Comparison of ENCODE assay signal across 8 cellular contexts in genomic region chr1:16637941-16638778, GRCh38. TPM values are rescaled to one million over a fixed set of nuclear protein-coding genes. Genes with fewer than 3 reads are reported as not detected.
DNase-seq lines count a peak whose midpoint lies in the region; ATAC-seq and TF ChIP-seq lines count a peak whose summit lies in the region.
"Not testable (repeated sequence)": the region's sequence is repeated elsewhere in the genome, so short reads cannot be mapped to it uniquely, and the experiment has no call there.

No MANE protein-coding gene starts in this region.

- WGBS in adrenal gland, 4 donors: 83 to 88% (median 85%) methylated on average over 4 to 6 of the region's 6 CpGs
- 82 to 95% (median 91%) methylated on average over 6 of the region's 6 CpGs for WGBS in spleen, 5 donors

- H3K4me1 ChIP-seq in adrenal gland (replicated peaks in 1 of 2): peaks cover 3 to 16% of the 10 kb centered on the region in 2 donors
- peaks cover 15 to 40% (median 28%) of the 10 kb centered on the region in 6 donors for H3K4me1 ChIP-seq in spleen
- H3K4me1 ChIP-seq in uterus: not testable (repeated sequence)

- H3K27me3 ChIP-seq in adrenal gland; spleen (replicated peaks in 1 of 7); uterus: not testable (repeated sequence)

- intact Hi-C loops in adrenal gland (cut with DNase I); spleen (cut with DNase I; ENCODE audit: low total_unique reads); uterus (cut with DNase I; ENCODE audit: low total_unique reads): not testable (repeated sequence)

- peak; percentile 8 for ATAC-seq in esophagus mucosa
- ATAC-seq in omental fat pad (ENCODE audit: low FRiP score): not testable (repeated sequence)

- H3K36me3 ChIP-seq in adrenal gland (replicated peaks in 1 of 2): peaks cover 0 to 15% of the 10 kb centered on the region in 2 donors
- peaks cover 0 to 71% (median 18%) of the 10 kb centered on the region in 6 donors for H3K36me3 ChIP-seq in spleen
- not testable (repeated sequence) for H3K36me3 ChIP-seq in uterus

- H3K9me3 ChIP-seq in adrenal gland (replicated peaks in 1 of 3); spleen; uterus: not testable (repeated sequence)

- TF ChIP-seq CTCF in adrenal gland (IDR thresholded peaks at IDR 0.05); omental fat pad (IDR thresholded peaks at IDR 0.05); spleen (IDR thresholded peaks at IDR 0.05 in 8 of 11, conservative IDR thresholded peaks at IDR 0.05 in 3 of 11); uterus (IDR thresholded peaks at IDR 0.05): not testable (repeated sequence)

- DNase-seq in NCI-H526 treated with DMSO at 0.1 percent for 48 hours (lab: John Stamatoyannopoulos, UW) (peak; percentile 36), adrenal gland (peak in 6 of 7 donors; percentile 9 to 51 (median 25)), islet precursor cell (peak; percentile 59), omental fat pad (ENCODE audit: low spot score) (peak; percentile 19), spleen (peak; percentile 71), uterus (peak; percentile 15 to 16)
- DNase-seq in activated CD8-positive, alpha-beta memory T cell treated with anti-CD3 and anti-CD28 coated beads for 24 hours: peak; percentile 61

- H3K27ac ChIP-seq in adrenal gland, spleen, uterus: not testable (repeated sequence)

- H3K4me3 ChIP-seq in adrenal gland, spleen, uterus: not testable (repeated sequence)

- not testable (repeated sequence) for TF ChIP-seq POLR2A in adrenal gland (IDR thresholded peaks at IDR 0.05); spleen (IDR thresholded peaks at IDR 0.05); uterus (IDR thresholded peaks at IDR 0.05)

RNA-seq across cellular contexts. Expression of gene NBPF1, which starts 24.8 kb away (rescaled TPM):
- total RNA-seq in adrenal gland (100 to 1,000 TPM in 4 of 8 donors, 10 to 100 TPM in 4; 46.4 to 205 (median 111) TPM), esophagus mucosa (24.7 TPM), omental fat pad (10 to 100 TPM; 22.9 to 63.6 (median 41.6) TPM), spleen (10 to 100 TPM; 22.0 to 60.7 (median 33.7) TPM), uterus (100 to 1,000 TPM in 1 of 4 donors, 10 to 100 TPM in 3; 29.4 to 178 (median 39.2) TPM)
- polyA plus RNA-seq in adrenal gland (100 to 1,000 TPM in 1 of 3 donors, 10 to 100 TPM in 1, 1 to 10 TPM in 1; 7.9 to 185 (median 25.8) TPM), spleen (1 to 10 TPM; 1.3 to 7.2 (median 2.9) TPM)

RNA-seq across cellular contexts. Expression of gene RNU1-3, which starts 28.6 kb away (rescaled TPM):
- 1,000 to 10,000 TPM in 3 of 8 donors, 100 to 1,000 TPM in 1, under 1 TPM in 3, not detected in 1; under 0.01 to 2,119 (median 890) TPM for total RNA-seq in adrenal gland
- not detected for polyA plus RNA-seq in adrenal gland
- total RNA-seq in esophagus mucosa: 6,387 TPM
- under 1 TPM; under 0.01 TPM for total RNA-seq in omental fat pad
- total RNA-seq in spleen: 1,000 to 10,000 TPM in 4 of 7 donors, under 1 TPM in 3; under 0.01 to 8,075 (median 6,234) TPM
- not detected for polyA plus RNA-seq in spleen
- total RNA-seq in uterus: 1,000 to 10,000 TPM in 1 of 4 donors, under 1 TPM in 3; under 0.01 to 2,125 (median under 0.01) TPM

Comparison
In these comparisons a context has a peak if more than half of its experiments do, and no peak if none do; other contexts are left out.
1. DNase-seq: peak in every context shown above with its lines; median percentile 71 in spleen; 61 in activated CD8-positive, alpha-beta memory T cell treated with anti-CD3 and anti-CD28 coated beads for 24 hours; 59 in islet precursor cell; 36 in NCI-H526 treated with DMSO at 0.1 percent for 48 hours; 25 in adrenal gland; 19 in omental fat pad; 16 in uterus.